In genomic region chrX:131073607-131074006, GRCh38 we compare ENCODE assay signal across 2 cellular contexts.
TF ChIP-seq lines count a peak whose summit lies in the region.

No MANE protein-coding gene starts in this region.

TF ChIP-seq in GM23338, 12 proteins besides CTCF, POLR2A, EP300 and RAD21:
- TF ChIP-seq ZNF114 (CRISPR knock-in tag; IDR thresholded peaks at IDR 0.05) (no peak), REST (IDR thresholded peaks at IDR 0.05; ENCODE audit: unreplicated experiment) (no peak), JUNB (IDR thresholded peaks at IDR 0.05; ENCODE audit: unreplicated experiment) (no peak), NANOG (IDR thresholded peaks at IDR 0.05; ENCODE audit: borderline replicate concordance) (no peak), ZNF462 (CRISPR knock-in tag; IDR thresholded peaks at IDR 0.05) (no peak), ZNF331 (CRISPR knock-in tag; IDR thresholded peaks at IDR 0.05; ENCODE audit: low read depth) (no peak)
- TF ChIP-seq, protein P1, sequence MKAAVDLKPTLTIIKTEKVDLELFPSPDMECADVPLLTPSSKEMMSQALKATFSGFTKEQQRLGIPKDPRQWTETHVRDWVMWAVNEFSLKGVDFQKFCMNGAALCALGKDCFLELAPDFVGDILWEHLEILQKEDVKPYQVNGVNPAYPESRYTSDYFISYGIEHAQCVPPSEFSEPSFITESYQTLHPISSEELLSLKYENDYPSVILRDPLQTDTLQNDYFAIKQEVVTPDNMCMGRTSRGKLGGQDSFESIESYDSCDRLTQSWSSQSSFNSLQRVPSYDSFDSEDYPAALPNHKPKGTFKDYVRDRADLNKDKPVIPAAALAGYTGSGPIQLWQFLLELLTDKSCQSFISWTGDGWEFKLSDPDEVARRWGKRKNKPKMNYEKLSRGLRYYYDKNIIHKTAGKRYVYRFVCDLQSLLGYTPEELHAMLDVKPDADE (IDR thresholded peaks at IDR 0.05) = no peak
TF ChIP-seq in GM23338: peak in this region for 0.

TF ChIP-seq in IMR-90, 13 proteins besides CTCF, POLR2A, EP300 and RAD21:
- TF ChIP-seq CEBPB (IDR thresholded peaks at IDR 0.05; ENCODE audit: low read depth, low read length) = peak; percentile 59
- no peak for TF ChIP-seq NFE2L2 (IDR thresholded peaks at IDR 0.05; ENCODE audit: low read depth, low read length)
